14 cellular contexts compared by ENCODE assay signal in the genomic region with DNA sequence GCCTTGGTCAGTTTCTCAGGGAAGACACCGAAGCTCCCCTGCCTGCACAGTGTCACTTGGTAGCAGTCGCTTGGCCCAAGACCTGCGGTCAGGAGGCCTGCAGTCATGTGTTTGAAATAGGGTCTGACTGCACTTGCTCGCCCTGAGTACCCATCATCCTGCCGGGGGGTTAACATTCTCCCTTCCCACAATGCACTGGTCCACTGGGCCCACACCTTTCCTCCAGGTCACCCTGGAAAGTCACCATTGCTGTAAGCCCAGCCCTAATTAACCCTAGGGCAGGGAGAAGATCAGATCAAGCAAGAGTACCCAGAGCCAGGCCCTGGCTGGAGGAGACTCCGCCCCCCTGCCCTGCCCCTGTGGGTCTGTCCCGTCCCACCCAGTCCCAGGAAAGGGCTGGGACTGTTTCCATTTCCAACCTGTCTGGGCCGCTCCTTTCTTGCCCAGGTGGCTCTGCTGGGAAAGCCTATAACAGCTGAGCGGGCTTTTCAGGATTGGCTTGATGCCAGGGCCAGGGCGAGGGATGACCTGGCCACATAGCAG.
DNase-seq lines count a peak whose midpoint lies in the region; ATAC-seq, FAIRE-seq and TF ChIP-seq lines count a peak whose summit lies in the region.
"Had no signal": no experiment of that assay in that cellular context is flagged by ENCODE, and none has a peak within 500 bp of the region (broad histone marks: within the 10 kb centered on the region; RNA-seq: fewer than 3 reads in every experiment).

No MANE protein-coding gene starts in this region.

- peaks cover 5% of the 10 kb centered on the region for H3K27me3 Mint-ChIP-seq in endodermal cell (ENCODE audit: insufficient read depth)
- H3K27me3 Mint-ChIP-seq: activated naive CD4-positive, alpha-beta T cell treated with anti-CD3 and anti-CD28 coated beads, Interleukin-2, amount 50 U/mL, for 24 hours; stimulated activated memory B cell treated with anti-CD40 and anti-IgM and Interleukin-4, amounts not matched to agents 10 μg/mL and 1 μg/mL and 100 μg/mL, for 72 hours had no signal

- TF ChIP-seq EP300 in A549 (IDR thresholded peaks at IDR 0.05): no peak

- POLR2A ChIA-PET in A549 (lab: Yijun Ruan, JAX): no interaction called here

- H3K27me3 ChIP-seq in endodermal cell (ENCODE audit: control insufficient read depth, insufficient read depth, low read length, poor library complexity, severe bottlenecking): no peaks in the 10 kb centered on the region

- H3K4me1 Mint-ChIP-seq in endodermal cell: no peaks in the 10 kb centered on the region

- TF ChIP-seq POLR2A in A549 (IDR thresholded peaks at IDR 0.05; ENCODE audit: low read length): no peak

- H3K4me1 ChIP-seq in A549 (peaks cover 25% of the 10 kb centered on the region), endodermal cell (ENCODE audit: control insufficient read depth, insufficient read depth, low read length) (no peaks in the 10 kb centered on the region)

- no peak for FAIRE-seq in A549 (lab: Jason Lieb, UNC)
- FAIRE-seq: GM12878 had no signal

- CTCF ChIA-PET in A549 (lab: Yijun Ruan, JAX): interaction anchor here (0.6 to 1.4 kb wide), 5 partner anchors 12 to 257 kb away, joined by 3 read pairs; no protein-coding TSS in a partner anchor

- H3K36me3 Mint-ChIP-seq in endodermal cell (ENCODE audit: low read depth): no peaks in the 10 kb centered on the region
- H3K36me3 Mint-ChIP-seq: activated naive CD4-positive, alpha-beta T cell treated with anti-CD3 and anti-CD28 coated beads, Interleukin-2, amount 50 U/mL, for 24 hours had no signal

- H3K9me3 Mint-ChIP-seq in endodermal cell: peaks cover 5% of the 10 kb centered on the region
- H3K9me3 Mint-ChIP-seq: activated naive CD4-positive, alpha-beta T cell treated with anti-CD3 and anti-CD28 coated beads, Interleukin-2, amount 50 U/mL, for 24 hours; stimulated activated memory B cell treated with anti-CD40 and anti-IgM and Interleukin-4, amounts not matched to agents 10 μg/mL and 1 μg/mL and 100 μg/mL, for 72 hours had no signal

- H3K9me3 ChIP-seq in A549: peaks cover 4% of the 10 kb centered on the region; the same call in 1 of the 3 replicates
- no peaks in the 10 kb centered on the region for H3K9me3 ChIP-seq in endodermal cell (ENCODE audit: control insufficient read depth, low read length)

- no peak for TF ChIP-seq CTCF in A549 (IDR thresholded peaks at IDR 0.05)
- no peak for TF ChIP-seq CTCF in endodermal cell (conservative IDR thresholded peaks at IDR 0.05)
- TF ChIP-seq CTCF in GM13977 (IDR thresholded peaks at IDR 0.05; ENCODE audit: extremely low read depth, insufficient read depth, missing control alignments): no peak

- no peak for DNase-seq in A549 (ENCODE audit: low read depth in 1 of 2, low spot score in 1 of 2)
- DNase-seq in HT-29 (ENCODE audit: low spot score): peak; percentile 80
- peak; percentile 52 for DNase-seq in endodermal cell
- DNase-seq in mesenteric fat pad (ENCODE audit: low spot score): peak; percentile 84
- no peak for DNase-seq in NCI-H1092 treated with DMSO at 0.1 percent for 48 hours (lab: John Stamatoyannopoulos, UW)
- DNase-seq in GM13977 (ENCODE audit: low spot score): no peak
- DNase-seq in DMS 273 (lab: John Stamatoyannopoulos, UW; ENCODE audit: unreplicated experiment): no peak
- no peak for DNase-seq in activated gamma-delta T cell (lab: John Stamatoyannopoulos, UW)
- DNase-seq: central memory CD4-positive, alpha-beta T cell; posterior cingulate gyrus; stimulated activated CD4-positive, alpha-beta T cell treated with anti-CD3 and anti-CD28 coated beads, Interleukin-4, amount 100 ng/mL, for 1 hour had no signal

- in situ Hi-C loops in GM13977 (cut with MboI; ENCODE audit: low pct_unique_long_range_greater_than_20kb, low sequenced_read_pairs, unreplicated experiment): no loop called here

- no peak for ATAC-seq in A549
- ATAC-seq: GM12878; stimulated activated memory B cell treated with anti-CD40 and anti-IgM and Interleukin-4, amounts not matched to agents 10 μg/mL and 1 μg/mL and 100 μg/mL, for 72 hours had no signal

- H3K4me2 ChIP-seq in A549: no peak overlapping the region

- WGBS in A549 (ENCODE audit: missing lambda C conversion rate): 93% methylated on average over 10 of the region's 10 CpGs
- 91 to 94% methylated on average over 6 to 10 of the region's 10 CpGs for WGBS in endodermal cell (ENCODE audit: insufficient coverage in 1 of 2, insufficient read length in 1 of 2), 2 experiments

- H3K9ac ChIP-seq in endodermal cell (ENCODE audit: extremely low read depth, low read length, poor library complexity, severe bottlenecking): no peak overlapping the region

- H3K36me3 ChIP-seq in endodermal cell (ENCODE audit: control insufficient read depth, insufficient read depth, low read length): no peaks in the 10 kb centered on the region

- no peak overlapping the region for H3K4me3 ChIP-seq in A549
- no peak overlapping the region for H3K4me3 ChIP-seq in endodermal cell (ENCODE audit: low read length)
- H3K4me3 ChIP-seq: GM12878 had no signal

- no peak for TF ChIP-seq RAD21 in A549 (conservative IDR thresholded peaks at IDR 0.05 in 1 of 2, IDR thresholded peaks at IDR 0.05 in 1 of 2)

- peak overlapping the region; percentile 77 to 91; a peak in 3 of 6 replicates for H3K27ac ChIP-seq in A549
- no peak overlapping the region for H3K27ac ChIP-seq in endodermal cell (ENCODE audit: low read depth, low read length)

- no peak overlapping the region for H3K4me3 Mint-ChIP-seq in endodermal cell
- H3K4me3 Mint-ChIP-seq: activated naive CD4-positive, alpha-beta T cell treated with anti-CD3 and anti-CD28 coated beads, Interleukin-2, amount 50 U/mL, for 24 hours; stimulated activated memory B cell treated with anti-CD40 and anti-IgM and Interleukin-4, amounts not matched to agents 10 μg/mL and 1 μg/mL and 100 μg/mL, for 72 hours had no signal

- H3K27ac Mint-ChIP-seq in endodermal cell: no peak overlapping the region
- H3K27ac Mint-ChIP-seq: activated naive CD4-positive, alpha-beta T cell treated with anti-CD3 and anti-CD28 coated beads, Interleukin-2, amount 50 U/mL, for 24 hours had no signal

TF ChIP-seq in A549, 52 proteins besides CTCF, POLR2A, EP300 and RAD21:
- TF ChIP-seq MAFK (IDR thresholded peaks at IDR 0.05; ENCODE audit: partially characterized antibody) (peak; percentile 5), NPAS2 (CRISPR knock-in tag; IDR thresholded peaks at IDR 0.05; ENCODE audit: borderline replicate concordance) (no peak), EHF (CRISPR knock-in tag; IDR thresholded peaks at IDR 0.05) (no peak)
- TF ChIP-seq, protein P1, sequence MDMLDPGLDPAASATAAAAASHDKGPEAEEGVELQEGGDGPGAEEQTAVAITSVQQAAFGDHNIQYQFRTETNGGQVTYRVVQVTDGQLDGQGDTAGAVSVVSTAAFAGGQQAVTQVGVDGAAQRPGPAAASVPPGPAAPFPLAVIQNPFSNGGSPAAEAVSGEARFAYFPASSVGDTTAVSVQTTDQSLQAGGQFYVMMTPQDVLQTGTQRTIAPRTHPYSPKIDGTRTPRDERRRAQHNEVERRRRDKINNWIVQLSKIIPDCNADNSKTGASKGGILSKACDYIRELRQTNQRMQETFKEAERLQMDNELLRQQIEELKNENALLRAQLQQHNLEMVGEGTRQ (IDR thresholded peaks at IDR 0.05): no peak

Comparison
In these comparisons a context has a peak if more than half of its experiments do, and no peak if none do; other contexts are left out.
1. DNase-seq: peak in HT-29 (single experiment), endodermal cell (single experiment) and mesenteric fat pad (single experiment); none in A549 (0 of 2), NCI-H1092 treated with DMSO at 0.1 percent for 48 hours (single experiment), GM13977 (single experiment), DMS 273 (single experiment) and activated gamma-delta T cell (single experiment).